ENCODE assay signal across 17 cellular contexts in genomic region chr2:234175649-234176048, GRCh38.
DNase-seq lines count a peak whose midpoint lies in the region; ATAC-seq, FAIRE-seq and TF ChIP-seq lines count a peak whose summit lies in the region.
"Had no signal": no experiment of that assay in that cellular context is flagged by ENCODE, and none has a peak within 500 bp of the region (broad histone marks: within the 10 kb centered on the region; RNA-seq: fewer than 3 reads in every experiment).

No MANE protein-coding gene starts in this region.

- no peak overlapping the region for H3K4me3 Mint-ChIP-seq in progenitor cell of endocrine pancreas (ENCODE audit: low read depth)
- no peak overlapping the region for H3K4me3 Mint-ChIP-seq in CD4-positive, alpha-beta memory T cell
- H3K4me3 Mint-ChIP-seq: CD14-positive monocyte; CD8-positive, alpha-beta T cell; GM23338 had no signal

- H3K9me1 ChIP-seq in K562 (ENCODE audit: control insufficient read depth, insufficient read depth, low read length) (no peaks in the 10 kb centered on the region), keratinocyte (ENCODE audit: control insufficient read depth, extremely low read depth, insufficient read depth, low read length) (no peaks in the 10 kb centered on the region)

- peak overlapping the region; percentile 57 for H3K27ac Mint-ChIP-seq in progenitor cell of endocrine pancreas
- H3K27ac Mint-ChIP-seq in CD4-positive, alpha-beta memory T cell, result peak overlapping the region in 1 of 7 donors; percentile 42
- H3K27ac Mint-ChIP-seq: CD14-positive monocyte; CD8-positive, alpha-beta T cell; GM23338 had no signal

- no peak overlapping the region for H2AFZ ChIP-seq in K562 (ENCODE audit: low read depth, low read length)
- no peak overlapping the region for H2AFZ ChIP-seq in keratinocyte (ENCODE audit: control insufficient read depth, low read length)
- H2AFZ ChIP-seq: GM23338 had no signal

- H3K4me3 ChIP-seq in K562 (no peak overlapping the region), keratinocyte (ENCODE audit: control insufficient read depth in 2 of 3, extremely low read depth in 1 of 3, insufficient read depth in 2 of 3, low read depth in 1 of 3, low read length in 3 of 3) (no peak overlapping the region)
- no peak overlapping the region for H3K4me3 ChIP-seq in CD4-positive, alpha-beta memory T cell (ENCODE audit: low read length in 2 of 2)
- H3K4me3 ChIP-seq: BLaER1, GM23338 had no signal

- CTCF ChIA-PET in K562 (lab: Yijun Ruan, JAX; ENCODE audit: low intra/inter-chr PET ratio), result no interaction called here
- CTCF ChIA-PET in CD4-positive, alpha-beta memory T cell (lab: Charles Lee; ENCODE audit: partially characterized antibody), result interaction anchor here (0.6 kb wide), 1 partner anchor 89 kb away, joined by 3 read pairs; no protein-coding TSS in a partner anchor

- in situ Hi-C loops in K562 (cut with MboI), result no loop called here

- H3K9ac ChIP-seq in K562 (ENCODE audit: insufficient read depth in 1 of 2, low read depth in 2 of 2, low read length in 2 of 2) (no peak overlapping the region), keratinocyte (ENCODE audit: control insufficient read depth, extremely low read depth, insufficient read depth, low read length) (no peak overlapping the region)
- H3K9ac ChIP-seq: BLaER1 had no signal

- TF ChIP-seq POLR2A in K562 (conservative IDR thresholded peaks at IDR 0.05), result no peak

- no peak for TF ChIP-seq CTCF in K562 (IDR thresholded peaks at IDR 0.05 in 2 of 3, conservative IDR thresholded peaks at IDR 0.05 in 1 of 3; ENCODE audit: insufficient read depth in 2 of 3, low read depth in 1 of 3, low read length in 3 of 3)
- TF ChIP-seq CTCF in keratinocyte (optimal IDR thresholded peaks at IDR 0.05 in 1 of 3, IDR thresholded peaks at IDR 0.05 in 1 of 3, conservative IDR thresholded peaks at IDR 0.05 in 1 of 3; ENCODE audit: extremely low read depth in 1 of 3, insufficient read depth in 2 of 3, low read length in 3 of 3), result no peak
- TF ChIP-seq CTCF in progenitor cell of endocrine pancreas (IDR thresholded peaks at IDR 0.05; ENCODE audit: unreplicated experiment), result no peak

- H3K27me3 Mint-ChIP-seq in progenitor cell of endocrine pancreas, result no peaks in the 10 kb centered on the region
- no peaks in the 10 kb centered on the region for H3K27me3 Mint-ChIP-seq in CD4-positive, alpha-beta memory T cell

- H3K9me3 Mint-ChIP-seq in progenitor cell of endocrine pancreas (ENCODE audit: low read depth), result peaks cover 9% of the 10 kb centered on the region
- H3K9me3 Mint-ChIP-seq in CD4-positive, alpha-beta memory T cell, result no peaks in the 10 kb centered on the region
- H3K9me3 Mint-ChIP-seq: CD14-positive monocyte; CD8-positive, alpha-beta T cell; GM23338 had no signal

- TF ChIP-seq RAD21 in K562 (CRISPR knock-in tag; conservative IDR thresholded peaks at IDR 0.05 in 1 of 2, IDR thresholded peaks at IDR 0.05 in 1 of 2), result no peak

- peak; percentile 9 for FAIRE-seq in A204.1 (lab: Jason Lieb, UNC)
- FAIRE-seq in K562 (lab: Jason Lieb, UNC), result no peak
- peak; percentile 29 for FAIRE-seq in keratinocyte (lab: Jason Lieb, UNC)
- FAIRE-seq: HTR-8/SVneo had no signal

- H3K36me3 ChIP-seq in K562 (ENCODE audit: control insufficient read depth, insufficient read depth, low read length) (no peaks in the 10 kb centered on the region), keratinocyte (ENCODE audit: control insufficient read depth in 2 of 2, extremely low read depth in 1 of 2, insufficient read depth in 2 of 2, low read length in 2 of 2) (no peaks in the 10 kb centered on the region)
- H3K36me3 ChIP-seq in CD4-positive, alpha-beta memory T cell (ENCODE audit: insufficient read depth, low read length), result no peaks in the 10 kb centered on the region

- H3K27me3 ChIP-seq in K562 (ENCODE audit: control insufficient read depth in 2 of 2, insufficient read depth in 2 of 2, low read length in 2 of 2), result peaks cover 0 to 20% of the 10 kb centered on the region in 2 experiments; a peak in 3 of 5 replicates
- no peaks in the 10 kb centered on the region for H3K27me3 ChIP-seq in keratinocyte (ENCODE audit: control insufficient read depth, extremely low read depth, insufficient read depth, low read length)
- no peaks in the 10 kb centered on the region for H3K27me3 ChIP-seq in CD4-positive, alpha-beta memory T cell (ENCODE audit: insufficient read depth, low read length)
- H3K27me3 ChIP-seq: BLaER1 had no signal

- peaks cover 33% of the 10 kb centered on the region for H3K4me1 Mint-ChIP-seq in progenitor cell of endocrine pancreas (ENCODE audit: low read depth)
- H3K4me1 Mint-ChIP-seq in CD4-positive, alpha-beta memory T cell, result peaks cover 0 to 6% (median 2%) of the 10 kb centered on the region in 4 donors
- H3K4me1 Mint-ChIP-seq: CD14-positive monocyte had no signal

- H3K27ac ChIP-seq in K562 (ENCODE audit: extremely low read depth, low read depth, low read length), result no peak overlapping the region
- H3K27ac ChIP-seq in keratinocyte (ENCODE audit: control insufficient read depth, insufficient read depth, low read length), result no peak overlapping the region
- H3K27ac ChIP-seq in CD4-positive, alpha-beta memory T cell (ENCODE audit: low read depth, low read length), result no peak overlapping the region
- H3K27ac ChIP-seq: 22Rv1, BLaER1 had no signal

- no peaks in the 10 kb centered on the region for H3K4me1 ChIP-seq in K562 (replicated peaks in 1 of 2; ENCODE audit: control insufficient read depth in 2 of 2, insufficient read depth in 2 of 2, low read length in 2 of 2)
- H3K4me1 ChIP-seq in keratinocyte (ENCODE audit: control insufficient read depth, extremely low read depth, insufficient read depth, low read length), result no peaks in the 10 kb centered on the region
- H3K4me1 ChIP-seq in CD4-positive, alpha-beta memory T cell (ENCODE audit: insufficient read depth, low read length), result no peaks in the 10 kb centered on the region

- no peak for TF ChIP-seq EP300 in K562 (IDR thresholded peaks at IDR 0.05; ENCODE audit: low read length)

- intact Hi-C loops in K562 (cut with micrococcal nuclease), result no loop called here
- intact Hi-C loops in CD4-positive, alpha-beta memory T cell (cut with micrococcal nuclease), result no loop called here

- POLR2A ChIA-PET in K562 (lab: Yijun Ruan, JAX), result no interaction called here
- POLR2A ChIA-PET in CD4-positive, alpha-beta memory T cell (lab: Charles Lee; ENCODE audit: partially characterized antibody), result no interaction called here

- H3K9me3 ChIP-seq in K562 (replicated peaks; ENCODE audit: control insufficient read depth, insufficient read depth, low read depth, low read length) (no peaks in the 10 kb centered on the region), keratinocyte (ENCODE audit: control insufficient read depth, low read depth, low read length) (no peaks in the 10 kb centered on the region)
- no peaks in the 10 kb centered on the region for H3K9me3 ChIP-seq in CD4-positive, alpha-beta memory T cell (ENCODE audit: control insufficient read depth in 1 of 2, low read length in 2 of 2)

- ATAC-seq in K562, result no peak
- ATAC-seq: CD8-positive, alpha-beta T cell; GM23338 had no signal

- H3K79me2 ChIP-seq in K562 (ENCODE audit: control insufficient read depth, insufficient read depth, low read length), result no peaks in the 10 kb centered on the region
- H3K79me2 ChIP-seq in keratinocyte (ENCODE audit: control insufficient read depth, insufficient read depth, low read length), result no peaks in the 10 kb centered on the region

- no peak overlapping the region for H3K4me2 ChIP-seq in K562 (ENCODE audit: insufficient read depth, low read length)
- H3K4me2 ChIP-seq in keratinocyte (ENCODE audit: control insufficient read depth, extremely low read depth, insufficient read depth, low read depth, low read length), result no peak overlapping the region
- H3K4me2 ChIP-seq: BLaER1, GM23338 had no signal

- WGBS in K562 (ENCODE audit: insufficient coverage, low coverage, missing lambda C conversion rate), result 4% methylated on average over 6 of the region's 6 CpGs

- dilution Hi-C loops in keratinocyte (cut with MboI; ENCODE audit: extremely low pct_ligation_motif_present, low sequenced_read_pairs), result no loop called here

- no TSS peak for BruUV-seq in K562 (replicated peaks; lab: Mats Ljungman, UMichigan)

- DNase-seq in K562 (ENCODE audit: extremely low read depth in 1 of 4, low spot score in 3 of 4) (no peak), keratinocyte (ENCODE audit: low read depth, low spot score) (no peak), progenitor cell of endocrine pancreas (ENCODE audit: low spot score, unreplicated experiment) (no peak), SHP77 treated with DMSO at 0.1 percent for 48 hours (lab: John Stamatoyannopoulos, UW) (no peak), HuH-7.5 (ENCODE audit: low spot score) (no peak)
- DNase-seq in CD4-positive, alpha-beta memory T cell, result no peak
- DNase-seq: Calu3; CD8-positive, alpha-beta T cell; DMS79 treated with DMSO at 0.1 percent for 48 hours; GF-D8; H7 had no signal

- H3K36me3 Mint-ChIP-seq in progenitor cell of endocrine pancreas (ENCODE audit: insufficient read depth), result no peaks in the 10 kb centered on the region
- H3K36me3 Mint-ChIP-seq in CD4-positive, alpha-beta memory T cell, result no peaks in the 10 kb centered on the region
- H3K36me3 Mint-ChIP-seq: CD14-positive monocyte; CD8-positive, alpha-beta T cell had no signal

- H4K20me1 ChIP-seq in K562 (replicated peaks; ENCODE audit: control insufficient read depth, insufficient read depth, low read length), result no peaks in the 10 kb centered on the region
- H4K20me1 ChIP-seq in keratinocyte (ENCODE audit: control insufficient read depth, extremely low read depth, insufficient read depth, low read length), result no peaks in the 10 kb centered on the region
- H4K20me1 ChIP-seq: BLaER1 had no signal

TF ChIP-seq in K562, 482 proteins besides CTCF, POLR2A, EP300 and RAD21 (continues in another document):
- TF ChIP-seq, protein P1, sequence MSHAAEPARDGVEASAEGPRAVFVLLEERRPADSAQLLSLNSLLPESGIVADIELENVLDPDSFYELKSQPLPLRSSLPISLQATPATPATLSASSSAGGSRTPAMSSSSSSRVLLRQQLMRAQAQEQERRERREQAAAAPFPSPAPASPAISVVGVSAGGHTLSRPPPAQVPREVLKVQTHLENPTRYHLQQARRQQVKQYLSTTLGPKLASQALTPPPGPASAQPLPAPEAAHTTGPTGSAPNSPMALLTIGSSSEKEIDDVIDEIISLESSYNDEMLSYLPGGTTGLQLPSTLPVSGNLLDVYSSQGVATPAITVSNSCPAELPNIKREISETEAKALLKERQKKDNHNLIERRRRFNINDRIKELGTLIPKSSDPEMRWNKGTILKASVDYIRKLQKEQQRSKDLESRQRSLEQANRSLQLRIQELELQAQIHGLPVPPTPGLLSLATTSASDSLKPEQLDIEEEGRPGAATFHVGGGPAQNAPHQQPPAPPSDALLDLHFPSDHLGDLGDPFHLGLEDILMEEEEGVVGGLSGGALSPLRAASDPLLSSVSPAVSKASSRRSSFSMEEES (CRISPR knock-in tag; IDR thresholded peaks at IDR 0.05), result peak; percentile 80
- TF ChIP-seq ZNF239 (CRISPR knock-in tag; IDR thresholded peaks at IDR 0.05), result no peak
- no peak for TF ChIP-seq CHD1 (IDR thresholded peaks at IDR 0.05; ENCODE audit: low read length)
- TF ChIP-seq MED1 (CRISPR knock-in tag; IDR thresholded peaks at IDR 0.05; ENCODE audit: borderline replicate concordance), result no peak
